Comparison of ENCODE assay signal across 12 cellular contexts in the genomic region with DNA sequence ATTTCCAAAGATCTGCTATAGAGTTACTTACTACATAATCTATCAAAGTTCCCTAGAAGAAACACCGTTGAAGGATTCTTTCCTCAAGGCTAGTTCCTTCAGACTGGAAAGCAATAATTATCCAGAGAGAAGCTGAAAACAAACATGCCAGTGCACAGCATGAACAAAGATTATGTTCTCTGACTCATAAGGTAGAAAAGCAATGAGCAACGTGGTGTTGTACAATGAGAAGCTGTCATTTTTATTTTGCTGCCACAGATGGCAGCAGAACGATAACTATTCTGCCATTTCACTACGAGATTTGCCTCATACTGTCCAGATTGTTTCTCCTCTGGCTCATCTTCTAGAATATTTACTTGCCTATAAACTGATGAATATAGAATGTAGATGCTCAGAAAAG. TPM values are rescaled to one million over a fixed set of nuclear protein-coding genes. Genes with fewer than 3 reads are reported as not detected.
DNase-seq lines count a peak whose midpoint lies in the region; ATAC-seq and TF ChIP-seq lines count a peak whose summit lies in the region.
"Had no signal": no experiment of that assay in that cellular context is flagged by ENCODE, and none has a peak within 500 bp of the region (broad histone marks: within the 10 kb centered on the region; RNA-seq: fewer than 3 reads in every experiment).

No MANE protein-coding gene starts in this region.

- H3F3A ChIP-seq in PC-3 (ENCODE audit: low read length, unreplicated experiment) (no peaks in the 10 kb centered on the region), smooth muscle cell (ENCODE audit: low read depth) (no peaks in the 10 kb centered on the region)

- intact Hi-C loops in PC-3 (cut with micrococcal nuclease) = loop anchor here (1.0 kb wide), 1 partner anchor 10 kb away; a partner anchor contains a TSS

- H3K9ac ChIP-seq in PC-3 (ENCODE audit: low read length) = no peak overlapping the region
- no peak overlapping the region for H3K9ac ChIP-seq in smooth muscle cell (ENCODE audit: low read depth)
- H3K9ac ChIP-seq: BLaER1 had no signal

- H3K4me1 Mint-ChIP-seq in immature natural killer cell = no peaks in the 10 kb centered on the region

- no peaks in the 10 kb centered on the region for H3K27me3 Mint-ChIP-seq in immature natural killer cell (ENCODE audit: low read depth in 3 of 3)
- H3K27me3 Mint-ChIP-seq: stimulated activated naive B cell treated with anti-CD40 and anti-IgM and Interleukin-4, amounts not matched to agents 10 μg/mL and 1 μg/mL and 100 μg/mL, for 72 hours had no signal

- WGBS in smooth muscle cell (ENCODE audit: low lambda C conversion rate) = 41% methylated on average over 4 of the region's 4 CpGs

- no peaks in the 10 kb centered on the region for H4K20me1 ChIP-seq in PC-3 (ENCODE audit: low read length)
- peaks cover 6% of the 10 kb centered on the region for H4K20me1 ChIP-seq in smooth muscle cell (ENCODE audit: low read depth)
- H4K20me1 ChIP-seq: BLaER1 had no signal

- H3K27ac ChIP-seq in PC-3 (ENCODE audit: low read length) (no peak overlapping the region), smooth muscle cell (ENCODE audit: low read depth) (no peak overlapping the region)
- H3K27ac ChIP-seq: BLaER1 had no signal

- no peaks in the 10 kb centered on the region for H3K9me2 ChIP-seq in PC-3 (replicated peaks; ENCODE audit: low read length)

- ATAC-seq in PC-3 = peak; percentile 99
- ATAC-seq in esophagus mucosa = peak; percentile 92
- ATAC-seq in HG02840 (IDR thresholded peaks at IDR 0.05; ENCODE audit: low FRiP score, unreplicated experiment) = no peak
- ATAC-seq: left ventricle myocardium superior; stimulated activated naive B cell treated with anti-CD40 and anti-IgM and Interleukin-4, amounts not matched to agents 10 μg/mL and 1 μg/mL and 100 μg/mL, for 72 hours had no signal

- peaks cover 0 to 2% (median 0%) of the 10 kb centered on the region in 6 donors for H3K9me3 Mint-ChIP-seq in immature natural killer cell

- H3K27me3 ChIP-seq in PC-3 (ENCODE audit: low read length) = no peaks in the 10 kb centered on the region
- H3K27me3 ChIP-seq in smooth muscle cell (ENCODE audit: low read depth) = no peaks in the 10 kb centered on the region
- H3K27me3 ChIP-seq: BLaER1 had no signal

- H3K9me3 ChIP-seq in PC-3 (ENCODE audit: low read length) = no peaks in the 10 kb centered on the region
- no peaks in the 10 kb centered on the region for H3K9me3 ChIP-seq in smooth muscle cell (replicated peaks; ENCODE audit: low read depth)

- peaks cover 14% of the 10 kb centered on the region for H3K4me1 ChIP-seq in PC-3 (ENCODE audit: insufficient read depth, low read length)
- H3K4me1 ChIP-seq in smooth muscle cell (ENCODE audit: low read depth) = no peaks in the 10 kb centered on the region
- H3K4me1 ChIP-seq: BLaER1 had no signal

- POLR2A ChIA-PET in PC-3 (lab: Charles Lee; ENCODE audit: unreplicated experiment) = no interaction called here

- DNase-seq in NOMO-1 treated with DMSO at 0.1 percent for 48 hours (lab: John Stamatoyannopoulos, UW; ENCODE audit: unreplicated experiment) (peak; percentile 6), NOMO-1 treated with dmso at 0.1 percent for 144 hours (lab: John Stamatoyannopoulos, UW; ENCODE audit: unreplicated experiment) (no peak), PC-3 (peak; percentile 77), smooth muscle cell (lab: John Stamatoyannopoulos, UW; ENCODE audit: unreplicated experiment) (no peak), immature natural killer cell (no peak), NCI-H1105 treated with DMSO at 0.1 percent for 48 hours (lab: John Stamatoyannopoulos, UW) (no peak)
- DNase-seq: activated effector memory CD4-positive, alpha-beta T cell treated with anti-CD3 and anti-CD28 coated beads, Interleukin-2, amount 50 U/mL, for 16 hours; left ventricle myocardium superior; stimulated activated naive B cell treated with anti-CD40 and anti-IgM and Interleukin-4, amounts not matched to agents 10 μg/mL and 1 μg/mL and 100 μg/mL, for 72 hours had no signal

- no TSS peak for BruUV-seq in PC-3 (replicated peaks; lab: Mats Ljungman, UMichigan)

- H3K4me3 ChIP-seq in PC-3 (ENCODE audit: low read length) = peak overlapping the region; percentile 33; the same call in 1 of the 2 replicates
- H3K4me3 ChIP-seq in smooth muscle cell = no peak overlapping the region
- H3K4me3 ChIP-seq: BLaER1 had no signal

- CTCF ChIA-PET in PC-3 (lab: Charles Lee) = interaction anchor here (0.6 to 0.9 kb wide), 2 partner anchors 425 to 428 kb away, joined by 3 to 4 read pairs; no protein-coding TSS in a partner anchor

- H3K36me3 ChIP-seq in PC-3 (ENCODE audit: low read depth, low read length) (no peaks in the 10 kb centered on the region), smooth muscle cell (ENCODE audit: low read depth) (no peaks in the 10 kb centered on the region)

- H3K36me3 Mint-ChIP-seq in immature natural killer cell = peaks cover 5 to 8% (median 6%) of the 10 kb centered on the region in 3 donors

- H3K4me2 ChIP-seq in PC-3 (ENCODE audit: low read length) (peak overlapping the region; percentile 78), smooth muscle cell (peak overlapping the region; percentile 4)
- H3K4me2 ChIP-seq: BLaER1 had no signal

- no peak overlapping the region for H3K27ac Mint-ChIP-seq in immature natural killer cell
- H3K27ac Mint-ChIP-seq: stimulated activated naive B cell treated with anti-CD40 and anti-IgM and Interleukin-4, amounts not matched to agents 10 μg/mL and 1 μg/mL and 100 μg/mL, for 72 hours had no signal

- no peak overlapping the region for H3K4me3 Mint-ChIP-seq in immature natural killer cell
- H3K4me3 Mint-ChIP-seq: stimulated activated naive B cell treated with anti-CD40 and anti-IgM and Interleukin-4, amounts not matched to agents 10 μg/mL and 1 μg/mL and 100 μg/mL, for 72 hours had no signal

- H3K79me2 ChIP-seq in PC-3 (ENCODE audit: low read length) (no peaks in the 10 kb centered on the region), smooth muscle cell (ENCODE audit: low read depth) (peaks cover 3% of the 10 kb centered on the region)

- TF ChIP-seq CTCF in PC-3 (conservative IDR thresholded peaks at IDR 0.05; ENCODE audit: low read depth, low read length) (peak; percentile 56), smooth muscle cell (IDR thresholded peaks at IDR 0.05; ENCODE audit: borderline replicate concordance, insufficient read depth, poor library complexity, severe bottlenecking) (no peak)

- H2AFZ ChIP-seq in PC-3 (ENCODE audit: low read length) (peak overlapping the region; percentile 56), smooth muscle cell (ENCODE audit: low read depth) (no peak overlapping the region)

RNA-seq across cellular contexts. Expression of a gene that starts 10.7 kb away (rescaled TPM):
- total RNA-seq in PC-3 (2014; rRNA removed) = 6.4 and 7.5 TPM in 2 replicates
- 2.3 TPM for total RNA-seq in esophagus mucosa
- 54.3 and 62.8 TPM in 2 replicates for total RNA-seq in smooth muscle cell
- polyA plus RNA-seq in smooth muscle cell = 39.0 and 51.9 TPM in 2 replicates
- polyA plus RNA-seq in immature natural killer cell = 1 to 10 TPM; 5.2 to 9.9 (median 8.4) TPM

RNA-seq across cellular contexts. Expression of a gene that starts 11.9 kb away (rescaled TPM):
- total RNA-seq in PC-3 (2014; rRNA removed) (20.4 and 24.0 TPM in 2 replicates), esophagus mucosa (15.9 TPM), smooth muscle cell (59.0 and 76.3 TPM in 2 replicates)
- polyA plus RNA-seq in smooth muscle cell (21.4 and 22.0 TPM in 2 replicates), immature natural killer cell (10 to 100 TPM; 12.3 to 18.2 (median 14.6) TPM)

Comparison
In these comparisons a context has a peak if more than half of its experiments do, and no peak if none do; other contexts are left out.
1. DNase-seq: peak in NOMO-1 treated with DMSO at 0.1 percent for 48 hours (single experiment) and PC-3 (single experiment); none in NOMO-1 treated with dmso at 0.1 percent for 144 hours (single experiment), smooth muscle cell (single experiment), immature natural killer cell (0 of 3) and NCI-H1105 treated with DMSO at 0.1 percent for 48 hours (single experiment).